ENCODE assay signal across 23 cellular contexts in the genomic region with DNA sequence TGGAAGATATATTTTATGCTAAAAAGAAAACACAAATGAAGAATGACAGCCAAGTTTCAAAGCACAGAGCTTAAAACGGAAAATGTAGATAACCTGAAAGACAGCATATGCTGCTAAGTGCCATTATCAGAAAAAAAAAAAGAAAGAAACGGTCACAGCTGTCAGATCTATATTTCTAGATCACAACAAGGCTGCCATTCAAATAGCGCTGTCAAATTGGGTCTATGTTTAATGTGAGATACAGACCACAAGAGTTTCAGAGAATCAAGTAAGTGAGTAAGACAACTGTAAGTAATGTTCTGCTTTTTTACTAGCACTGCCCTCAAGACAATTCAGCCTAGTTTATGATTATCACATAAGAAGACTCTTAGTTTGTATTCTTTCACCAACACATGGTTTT.
"Had no signal": no experiment of that assay in that cellular context is flagged by ENCODE, and none has a peak within 500 bp of the region (broad histone marks: within the 10 kb centered on the region; RNA-seq: fewer than 3 reads in every experiment).

No MANE protein-coding gene starts in this region.

- H3K4me3 Mint-ChIP-seq: effector memory CD8-positive, alpha-beta T cell; mesothelial cell of epicardium; naive B cell; natural killer cell treated with Interleukin-12 subunit alpha and Interleukin-12 subunit beta and Interleukin-15 and Interleukin-18, amount 100 ng/mL, for 72 hours; stimulated activated memory B cell treated with anti-CD40 and anti-IgM and Interleukin-4, amounts not matched to agents 10 μg/mL and 1 μg/mL and 100 μg/mL, for 72 hours; stimulated activated naive CD8-positive, alpha-beta T cell treated with anti-CD3 and anti-CD28 coated beads, Interleukin-15, Interleukin-2, amounts not matched to agents 100 ng/mL and 50 ng/mL, for 24 hours had no signal

- H3K27ac ChIP-seq: gastrocnemius medialis, ovary, psoas muscle, sigmoid colon, thyroid gland had no signal

- H3K36me3 Mint-ChIP-seq: mesothelial cell of epicardium; naive B cell; natural killer cell treated with Interleukin-12 subunit alpha and Interleukin-12 subunit beta and Interleukin-15 and Interleukin-18, amount 100 ng/mL, for 72 hours; stimulated activated memory B cell treated with anti-CD40 and anti-IgM and Interleukin-4, amounts not matched to agents 10 μg/mL and 1 μg/mL and 100 μg/mL, for 72 hours had no signal

- H3K4me3 ChIP-seq: gastrocnemius medialis, mucosa of descending colon, ovary, psoas muscle, sigmoid colon, thyroid gland had no signal

- H3K36me3 ChIP-seq: gastrocnemius medialis, ovary, sigmoid colon, thyroid gland had no signal

- H3K4me1 ChIP-seq: gastrocnemius medialis, psoas muscle, sigmoid colon, thyroid gland had no signal

- H3K27ac Mint-ChIP-seq: effector memory CD8-positive, alpha-beta T cell; mesothelial cell of epicardium; naive B cell; natural killer cell treated with Interleukin-12 subunit alpha and Interleukin-12 subunit beta and Interleukin-15 and Interleukin-18, amount 100 ng/mL, for 72 hours; stimulated activated memory B cell treated with anti-CD40 and anti-IgM and Interleukin-4, amounts not matched to agents 10 μg/mL and 1 μg/mL and 100 μg/mL, for 72 hours; stimulated activated naive CD8-positive, alpha-beta T cell treated with anti-CD3 and anti-CD28 coated beads, Interleukin-15, Interleukin-2, amounts not matched to agents 100 ng/mL and 50 ng/mL, for 24 hours had no signal

- H3K4me1 Mint-ChIP-seq: naive B cell; stimulated activated memory B cell treated with anti-CD40 and anti-IgM and Interleukin-4, amounts not matched to agents 10 μg/mL and 1 μg/mL and 100 μg/mL, for 72 hours had no signal

- DNase-seq: cerebellar nuclear complex; cortex of kidney; effector memory CD8-positive, alpha-beta T cell; gastrocnemius medialis; head of caudate nucleus; mesenchymal stem cell; mucosa of descending colon; naive B cell; occipital lobe; ovary; posterior cingulate gyrus; psoas muscle; right cardiac atrium; sigmoid colon; stimulated activated CD4-positive, alpha-beta T cell treated with anti-CD3 and anti-CD28 coated beads, Interleukin-2, amount 100 ng/mL, for 24 hours; stimulated activated CD4-positive, alpha-beta T cell treated with anti-CD3 and anti-CD28 coated beads, Interleukin-4, amount 100 ng/mL, for 24 hours; thyroid gland; trophoblast cell had no signal

- H3K27me3 ChIP-seq: gastrocnemius medialis, ovary, sigmoid colon, thyroid gland had no signal

- H3K9me3 Mint-ChIP-seq: mesothelial cell of epicardium; stimulated activated memory B cell treated with anti-CD40 and anti-IgM and Interleukin-4, amounts not matched to agents 10 μg/mL and 1 μg/mL and 100 μg/mL, for 72 hours; stimulated activated naive CD8-positive, alpha-beta T cell treated with anti-CD3 and anti-CD28 coated beads, Interleukin-15, Interleukin-2, amounts not matched to agents 100 ng/mL and 50 ng/mL, for 24 hours had no signal

- ATAC-seq: effector memory CD8-positive, alpha-beta T cell; gastrocnemius medialis; left lobe of liver; mucosa of descending colon; natural killer cell treated with Interleukin-12 subunit alpha and Interleukin-12 subunit beta and Interleukin-15 and Interleukin-18, amount 100 ng/mL, for 72 hours; psoas muscle; right cardiac atrium; stimulated activated memory B cell treated with anti-CD40 and anti-IgM and Interleukin-4, amounts not matched to agents 10 μg/mL and 1 μg/mL and 100 μg/mL, for 72 hours had no signal

- H3K27me3 Mint-ChIP-seq: effector memory CD8-positive, alpha-beta T cell; naive B cell; natural killer cell treated with Interleukin-12 subunit alpha and Interleukin-12 subunit beta and Interleukin-15 and Interleukin-18, amount 100 ng/mL, for 72 hours; stimulated activated memory B cell treated with anti-CD40 and anti-IgM and Interleukin-4, amounts not matched to agents 10 μg/mL and 1 μg/mL and 100 μg/mL, for 72 hours; stimulated activated naive CD8-positive, alpha-beta T cell treated with anti-CD3 and anti-CD28 coated beads, Interleukin-15, Interleukin-2, amounts not matched to agents 100 ng/mL and 50 ng/mL, for 24 hours had no signal

- H3K9me3 ChIP-seq: gastrocnemius medialis, mucosa of descending colon, ovary, psoas muscle, sigmoid colon, thyroid gland had no signal
